ENCODE assay signal across 2 cellular contexts in the genomic region with DNA sequence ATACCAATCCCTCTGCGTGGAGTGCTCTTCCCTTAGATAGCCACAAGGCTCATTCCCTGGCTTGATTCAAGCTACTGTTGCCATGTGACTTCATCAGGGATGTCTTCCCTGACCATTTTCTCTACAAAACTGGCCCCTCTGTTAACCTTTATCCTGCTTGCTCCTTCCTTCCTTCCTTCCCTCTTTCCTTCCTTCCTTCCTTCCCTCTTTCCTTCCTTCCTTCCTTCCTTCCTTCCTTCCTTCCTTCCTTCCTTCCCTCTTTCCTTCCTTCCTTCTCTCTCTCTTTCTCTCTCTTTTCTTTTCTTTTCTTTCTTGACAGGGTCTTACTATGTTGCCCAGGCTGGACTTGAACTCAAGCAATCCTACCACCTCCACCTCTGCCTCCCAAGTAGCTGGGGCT.
TF ChIP-seq lines count a peak whose summit lies in the region.

No MANE protein-coding gene starts in this region.

TF ChIP-seq in HEK293, 187 proteins besides CTCF, POLR2A, EP300 and RAD21:
- TF ChIP-seq ZNF366 (tag by site-specific recombination; conservative IDR thresholded peaks at IDR 0.05) (peak; percentile 88), ZNF626 (tag by site-specific recombination; IDR thresholded peaks at IDR 0.05) (no peak)

TF ChIP-seq in K562, 482 proteins besides CTCF, POLR2A, EP300 and RAD21:
- TF ChIP-seq, protein P1, sequence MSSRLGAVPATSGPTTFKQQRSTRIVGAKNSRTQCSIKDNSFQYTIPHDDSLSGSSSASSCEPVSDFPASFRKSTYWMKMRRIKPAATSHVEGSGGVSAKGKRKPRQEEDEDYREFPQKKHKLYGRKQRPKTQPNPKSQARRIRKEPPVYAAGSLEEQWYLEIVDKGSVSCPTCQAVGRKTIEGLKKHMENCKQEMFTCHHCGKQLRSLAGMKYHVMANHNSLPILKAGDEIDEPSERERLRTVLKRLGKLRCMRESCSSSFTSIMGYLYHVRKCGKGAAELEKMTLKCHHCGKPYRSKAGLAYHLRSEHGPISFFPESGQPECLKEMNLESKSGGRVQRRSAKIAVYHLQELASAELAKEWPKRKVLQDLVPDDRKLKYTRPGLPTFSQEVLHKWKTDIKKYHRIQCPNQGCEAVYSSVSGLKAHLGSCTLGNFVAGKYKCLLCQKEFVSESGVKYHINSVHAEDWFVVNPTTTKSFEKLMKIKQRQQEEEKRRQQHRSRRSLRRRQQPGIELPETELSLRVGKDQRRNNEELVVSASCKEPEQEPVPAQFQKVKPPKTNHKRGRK (tag; IDR thresholded peaks at IDR 0.05) = peak; percentile 76
- no peak for TF ChIP-seq ZNF197 (CRISPR knock-in tag; IDR thresholded peaks at IDR 0.05; ENCODE audit: low read depth)
